Comparison of ENCODE assay signal across 8 cellular contexts in the genomic region with DNA sequence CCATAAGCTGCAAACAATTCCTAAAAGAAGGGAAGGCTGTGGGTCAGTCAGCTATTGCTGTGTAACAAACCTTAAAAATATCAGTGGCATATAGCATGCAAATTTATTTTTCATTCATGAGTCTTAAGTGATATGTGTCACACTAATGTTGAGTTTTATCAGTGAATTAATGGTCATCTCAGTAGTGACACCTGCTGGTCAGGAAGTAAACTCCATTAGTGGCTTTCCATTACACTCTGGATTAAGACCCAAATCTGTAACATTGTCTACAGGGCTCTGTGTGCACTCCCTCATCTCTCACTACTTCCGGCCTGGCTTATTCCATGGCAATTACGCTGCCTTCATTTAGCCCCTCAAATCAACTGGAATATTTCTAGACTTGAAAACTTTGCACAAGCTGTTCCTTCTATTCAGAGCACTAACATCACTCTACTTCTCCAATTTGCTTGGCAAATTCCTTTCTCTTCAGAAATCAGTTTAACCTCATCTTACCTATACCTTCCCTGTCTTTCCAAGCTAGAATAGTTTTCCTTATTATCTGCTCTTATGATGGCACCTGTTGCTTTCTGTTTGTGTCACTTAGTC.
DNase-seq lines count a peak whose midpoint lies in the region; ATAC-seq lines count a peak whose summit lies in the region.

No MANE protein-coding gene starts in this region.

- no peak overlapping the region for H3K4me3 ChIP-seq in Jurkat, Clone E6-1 (ENCODE audit: low read length)

- DNase-seq in EL = peak; percentile 48
- peak; percentile 37 for DNase-seq in Jurkat, Clone E6-1 (ENCODE audit: low read depth, low spot score)
- peak; percentile 11 for DNase-seq in amniotic stem cell (lab: John Stamatoyannopoulos, UW)
- no peak for DNase-seq in left lobe of liver (ENCODE audit: low spot score)
- no peak for DNase-seq in GOT3 (lab: John Stamatoyannopoulos, UW)
- DNase-seq in T1000 (lab: John Stamatoyannopoulos, UW) = no peak
- no peak for DNase-seq in activated CD4-positive, alpha-beta T cell treated with anti-CD3 and anti-CD28 coated beads, Interleukin-2, amount 50 U/mL, for 48 hours

- ATAC-seq in GM19468 (IDR thresholded peaks at IDR 0.05; ENCODE audit: extremely low read depth, unreplicated experiment) = peak; percentile 32
- peak; percentile 92 for ATAC-seq in left lobe of liver

Comparison
In these comparisons a context has a peak if more than half of its experiments do, and no peak if none do; other contexts are left out.
1. DNase-seq: peak in EL (single experiment), Jurkat, Clone E6-1 (single experiment) and amniotic stem cell (single experiment); none in left lobe of liver (single experiment), GOT3 (single experiment), T1000 (single experiment) and activated CD4-positive, alpha-beta T cell treated with anti-CD3 and anti-CD28 coated beads, Interleukin-2, amount 50 U/mL, for 48 hours (0 of 2).